ENCODE assay signal across 22 cellular contexts in genomic region chr3:16618721-16619120, GRCh38. TPM values are rescaled to one million over a fixed set of nuclear protein-coding genes. Genes with fewer than 3 reads are reported as not detected.
DNase-seq lines count a peak whose midpoint lies in the region; TF ChIP-seq lines count a peak whose summit lies in the region.
"Had no signal": no experiment of that assay in that cellular context is flagged by ENCODE, and none has a peak within 500 bp of the region (broad histone marks: within the 10 kb centered on the region; RNA-seq: fewer than 3 reads in every experiment).

No MANE protein-coding gene starts in this region.

- H3K4me1 ChIP-seq in SK-N-SH (ENCODE audit: control insufficient read depth in 1 of 2, insufficient read depth in 2 of 2, low read depth in 1 of 2, low read length in 1 of 2), result no peaks in the 10 kb centered on the region
- no peaks in the 10 kb centered on the region for H3K4me1 ChIP-seq in tibial artery
- H3K4me1 ChIP-seq: ascending aorta, lower lobe of right lung, Peyer's patch had no signal

- no peaks in the 10 kb centered on the region for H4K20me1 ChIP-seq in SK-N-SH (ENCODE audit: insufficient read depth)

- H3K36me3 ChIP-seq in SK-N-SH (replicated peaks in 1 of 2; ENCODE audit: control insufficient read depth in 1 of 2, insufficient read depth in 2 of 2, low read length in 1 of 2) (no peaks in the 10 kb centered on the region), tibial artery (no peaks in the 10 kb centered on the region)
- H3K36me3 ChIP-seq: ascending aorta, lower lobe of right lung, Peyer's patch had no signal

- no peaks in the 10 kb centered on the region for H3K9me3 ChIP-seq in SK-N-SH
- no peaks in the 10 kb centered on the region for H3K9me3 ChIP-seq in tibial artery
- H3K9me3 ChIP-seq: ascending aorta, lower lobe of right lung, Peyer's patch had no signal

- no peaks in the 10 kb centered on the region for H3F3A ChIP-seq in SK-N-SH (replicated peaks; ENCODE audit: insufficient read depth)

- TF ChIP-seq EP300 in SK-N-SH (IDR thresholded peaks at IDR 0.05; ENCODE audit: borderline replicate concordance in 1 of 2, low read depth in 1 of 2, low read length in 1 of 2), result no peak

- H3K27me3 ChIP-seq in SK-N-SH (ENCODE audit: insufficient read depth) (no peaks in the 10 kb centered on the region), tibial artery (no peaks in the 10 kb centered on the region)
- H3K27me3 ChIP-seq: ascending aorta, Peyer's patch had no signal

- H3K4me2 ChIP-seq in SK-N-SH, result no peak overlapping the region

- no peak for TF ChIP-seq RAD21 in SK-N-SH (IDR thresholded peaks at IDR 0.05; ENCODE audit: low read length)

- H3K79me2 ChIP-seq in SK-N-SH (ENCODE audit: insufficient read depth), result no peaks in the 10 kb centered on the region

- no peak for TF ChIP-seq CTCF in SK-N-SH (IDR thresholded peaks at IDR 0.05)
- TF ChIP-seq CTCF in tibial artery (IDR thresholded peaks at IDR 0.05), result no peak

- H3K27ac ChIP-seq in SK-N-SH (ENCODE audit: low read depth in 2 of 2, low read length in 1 of 2), result no peak overlapping the region
- no peak overlapping the region for H3K27ac ChIP-seq in tibial artery
- H3K27ac ChIP-seq: ascending aorta, epithelial cell of prostate, lower lobe of right lung, Peyer's patch had no signal

- no peak overlapping the region for H3K9ac ChIP-seq in SK-N-SH

- no peak overlapping the region for H3K4me3 ChIP-seq in SK-N-SH (ENCODE audit: low read depth in 2 of 2, low read length in 1 of 2)
- no peak overlapping the region for H3K4me3 ChIP-seq in skeletal muscle cell (ENCODE audit: low read depth, low read length)
- H3K4me3 ChIP-seq in tibial artery, result no peak overlapping the region
- H3K4me3 ChIP-seq: ascending aorta, lower lobe of right lung, Peyer's patch had no signal

- intact Hi-C loops in tibial artery (cut with DNase I; ENCODE audit: low total_unique reads), result no loop called here

- POLR2A ChIA-PET in SK-N-SH (lab: Yijun Ruan, JAX), result no interaction called here

- DNase-seq in GM04503 (ENCODE audit: low read depth) (peak; percentile 20), SK-N-SH (no peak), fibroblast of gingiva (ENCODE audit: low read depth) (peak; percentile 38), skeletal muscle cell (ENCODE audit: low read depth) (peak; percentile 23), tibial artery (no peak), midbrain (lab: John Stamatoyannopoulos, UW) (no peak), activated gamma-delta T cell treated with Interleukin-2 at 50 U/mL for 16 hours (no peak), HuH-7 (ENCODE audit: low spot score) (no peak)
- DNase-seq: activated CD4-positive, alpha-beta T cell treated with anti-CD3 and anti-CD28 coated beads, Interleukin-2, amount 50 U/mL, for 1 hour; activated naive CD4-positive, alpha-beta T cell; C1 segment of cervical spinal cord; head of caudate nucleus; immature natural killer cell; lower lobe of right lung; naive thymus-derived CD8-positive, alpha-beta T cell; NCI-H1417 treated with DMSO at 0.1 percent for 48 hours; Peyer's patch; stimulated activated CD8-positive, alpha-beta memory T cell treated with anti-CD3 and anti-CD28 coated beads, Interleukin-4, amount 100 ng/mL, for 48 hours; substantia nigra; SW 1271 had no signal

- no peaks in the 10 kb centered on the region for H3K9me2 ChIP-seq in SK-N-SH

- CTCF ChIA-PET in SK-N-SH (lab: Yijun Ruan, JAX), result interaction anchor here (1.4 kb wide), 1 partner anchor 18 kb away, joined by 5 read pairs; no protein-coding TSS in a partner anchor

- H2AFZ ChIP-seq in SK-N-SH (ENCODE audit: low read depth), result no peak overlapping the region

TF ChIP-seq in SK-N-SH, 30 proteins besides CTCF, POLR2A, EP300 and RAD21:
- TF ChIP-seq, protein P1, sequence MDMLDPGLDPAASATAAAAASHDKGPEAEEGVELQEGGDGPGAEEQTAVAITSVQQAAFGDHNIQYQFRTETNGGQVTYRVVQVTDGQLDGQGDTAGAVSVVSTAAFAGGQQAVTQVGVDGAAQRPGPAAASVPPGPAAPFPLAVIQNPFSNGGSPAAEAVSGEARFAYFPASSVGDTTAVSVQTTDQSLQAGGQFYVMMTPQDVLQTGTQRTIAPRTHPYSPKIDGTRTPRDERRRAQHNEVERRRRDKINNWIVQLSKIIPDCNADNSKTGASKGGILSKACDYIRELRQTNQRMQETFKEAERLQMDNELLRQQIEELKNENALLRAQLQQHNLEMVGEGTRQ (IDR thresholded peaks at IDR 0.05; ENCODE audit: borderline replicate concordance, low read depth, low read length), result no peak
- TF ChIP-seq, protein P2, sequence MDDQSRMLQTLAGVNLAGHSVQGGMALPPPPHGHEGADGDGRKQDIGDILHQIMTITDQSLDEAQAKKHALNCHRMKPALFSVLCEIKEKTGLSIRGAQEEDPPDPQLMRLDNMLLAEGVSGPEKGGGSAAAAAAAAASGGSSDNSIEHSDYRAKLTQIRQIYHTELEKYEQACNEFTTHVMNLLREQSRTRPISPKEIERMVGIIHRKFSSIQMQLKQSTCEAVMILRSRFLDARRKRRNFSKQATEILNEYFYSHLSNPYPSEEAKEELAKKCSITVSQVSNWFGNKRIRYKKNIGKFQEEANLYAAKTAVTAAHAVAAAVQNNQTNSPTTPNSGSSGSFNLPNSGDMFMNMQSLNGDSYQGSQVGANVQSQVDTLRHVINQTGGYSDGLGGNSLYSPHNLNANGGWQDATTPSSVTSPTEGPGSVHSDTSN (IDR thresholded peaks at IDR 0.05), result peak; percentile 85
- TF ChIP-seq NFIC (IDR thresholded peaks at IDR 0.05; ENCODE audit: borderline replicate concordance) (peak; percentile 7; the same call in 1 of the 2 replicates), ELF1 (IDR thresholded peaks at IDR 0.05) (no peak), RXRA (IDR thresholded peaks at IDR 0.05; ENCODE audit: borderline replicate concordance, low read depth) (no peak), FOSL2 (IDR thresholded peaks at IDR 0.05; ENCODE audit: borderline replicate concordance, low read depth) (peak; percentile 74), JUND (IDR thresholded peaks at IDR 0.05) (peak; percentile 54), TCF12 (IDR thresholded peaks at IDR 0.05) (peak; percentile 50), USF1 (IDR thresholded peaks at IDR 0.05; ENCODE audit: borderline replicate concordance, low read depth) (0 out of 2 replicates have a peak, but pooled peaks have one; percentile 21)
TF ChIP-seq in SK-N-SH: peak in this region for 6.

RNA-seq across cellular contexts. Expression of gene DAZL, which starts 13.5 kb away (rescaled TPM):
- not detected in 2 replicates for polyA plus RNA-seq in SK-N-SH (2012; rRNA removed)
- not detected in 2 replicates for polyA plus RNA-seq in SK-N-SH (2012; cell fraction: cytosol; rRNA removed)
- not detected in 2 replicates for polyA plus RNA-seq in SK-N-SH (2012; cell fraction: nucleus; rRNA removed)
- polyA plus RNA-seq: immature natural killer cell; naive thymus-derived CD8-positive, alpha-beta T cell had no signal

Comparison
In these comparisons a context has a peak if more than half of its experiments do, and no peak if none do; other contexts are left out.
1. DNase-seq: peak in GM04503 (single experiment), fibroblast of gingiva (single experiment) and skeletal muscle cell (single experiment); none in SK-N-SH (single experiment), tibial artery (0 of 2), midbrain (single experiment), activated gamma-delta T cell treated with Interleukin-2 at 50 U/mL for 16 hours (single experiment) and HuH-7 (single experiment).